ENCODE assay signal across 8 cellular contexts in the genomic region with DNA sequence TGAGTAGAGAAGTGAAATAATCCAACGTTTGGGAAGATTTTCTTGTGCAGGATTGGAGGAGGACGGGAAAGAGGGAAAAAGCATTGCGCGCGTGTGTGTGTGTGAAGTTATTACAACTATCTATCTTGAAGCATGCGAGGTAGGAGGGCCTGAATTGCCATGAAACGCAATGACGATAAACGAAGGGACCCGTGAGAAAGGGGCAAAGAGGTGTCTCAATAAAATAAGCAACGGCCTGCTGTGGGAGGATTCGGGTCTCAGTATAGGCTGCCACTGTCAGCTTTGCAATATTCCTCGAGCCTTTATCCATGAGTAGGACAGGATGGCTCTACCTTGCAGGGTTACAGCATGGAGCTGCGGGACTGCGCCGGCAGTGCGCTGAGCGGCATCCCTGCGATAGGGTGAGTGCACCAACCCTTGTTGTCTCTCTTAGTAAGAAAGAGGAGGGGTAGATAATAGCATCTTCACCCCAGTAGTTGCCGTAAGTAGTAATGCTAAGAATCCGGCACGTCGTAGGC. TPM values are rescaled to one million over a fixed set of nuclear protein-coding genes. Genes with fewer than 3 reads are reported as not detected.
DNase-seq lines count a peak whose midpoint lies in the region; ATAC-seq and TF ChIP-seq lines count a peak whose summit lies in the region.

No MANE protein-coding gene starts in this region.

- H3K4me3 ChIP-seq in endodermal cell (ENCODE audit: low read length) = peak overlapping the region; percentile 91

- DNase-seq in OCI-M1 (lab: John Stamatoyannopoulos, UW) (peak; percentile 100), endodermal cell (no peak), neural crest cell (ENCODE audit: low read depth, low spot score) (no peak), Kasumi-1 (lab: John Stamatoyannopoulos, UW) (no peak), superior temporal gyrus (ENCODE audit: extremely low spot score) (no peak)
- no peak for DNase-seq in stimulated activated CD4-positive, alpha-beta T cell treated with anti-CD3 and anti-CD28 coated beads, Interleukin-4, amount 100 ng/mL, for 24 hours

- TF ChIP-seq CTCF in endodermal cell (conservative IDR thresholded peaks at IDR 0.05) (no peak), neural crest cell (conservative IDR thresholded peaks at IDR 0.05) (no peak)

- peak overlapping the region; percentile 79 for H3K27ac Mint-ChIP-seq in endodermal cell
- peak overlapping the region; percentile 73 for H3K27ac Mint-ChIP-seq in neural crest cell (ENCODE audit: unreplicated experiment)

- no peaks in the 10 kb centered on the region for H3K27me3 ChIP-seq in endodermal cell (ENCODE audit: control insufficient read depth, insufficient read depth, low read length, poor library complexity, severe bottlenecking)

- ATAC-seq in GM18861 (IDR thresholded peaks at IDR 0.05; ENCODE audit: unreplicated experiment) (peak; percentile 25), HG02623 (IDR thresholded peaks at IDR 0.05; ENCODE audit: unreplicated experiment) (peak; percentile 13)

- 6 to 14% methylated on average over 20 to 23 of the region's 23 CpGs for WGBS in endodermal cell (ENCODE audit: insufficient coverage in 1 of 2, insufficient read length in 1 of 2), 2 experiments

- H3K36me3 ChIP-seq in endodermal cell (ENCODE audit: control insufficient read depth, insufficient read depth, low read length) = no peaks in the 10 kb centered on the region

- H3K27me3 Mint-ChIP-seq in endodermal cell (ENCODE audit: insufficient read depth) = peaks cover 22% of the 10 kb centered on the region
- H3K27me3 Mint-ChIP-seq in neural crest cell (ENCODE audit: low read depth) = peaks cover 27% of the 10 kb centered on the region

- peak overlapping the region; percentile 36 for H3K9ac ChIP-seq in endodermal cell (ENCODE audit: extremely low read depth, low read length, poor library complexity, severe bottlenecking)

- H3K4me3 Mint-ChIP-seq in endodermal cell (peak overlapping the region; percentile 92), neural crest cell (peak overlapping the region; percentile 94)

- H3K4me1 Mint-ChIP-seq in endodermal cell = peaks cover 14% of the 10 kb centered on the region
- peaks cover 14% of the 10 kb centered on the region for H3K4me1 Mint-ChIP-seq in neural crest cell

- H3K36me3 Mint-ChIP-seq in endodermal cell (ENCODE audit: low read depth) = peaks cover 2% of the 10 kb centered on the region
- H3K36me3 Mint-ChIP-seq in neural crest cell (ENCODE audit: low read depth) = peaks cover 4% of the 10 kb centered on the region

- no peaks in the 10 kb centered on the region for H3K9me3 ChIP-seq in endodermal cell (ENCODE audit: control insufficient read depth, low read length)

- H3K4me1 ChIP-seq in endodermal cell (ENCODE audit: control insufficient read depth, insufficient read depth, low read length) = no peaks in the 10 kb centered on the region

- H3K9me3 Mint-ChIP-seq in endodermal cell (peaks cover 2% of the 10 kb centered on the region), neural crest cell (peaks cover 2% of the 10 kb centered on the region)

- no peak overlapping the region for H3K27ac ChIP-seq in endodermal cell (ENCODE audit: low read depth, low read length)

RNA-seq across cellular contexts. Expression of gene RCL1, which starts 0.6 kb away (rescaled TPM):
- 10 to 100 TPM; 13.2 to 18.6 TPM for total RNA-seq in endodermal cell
- polyA plus RNA-seq in endodermal cell (2013, experiment 1 of 2) = 13.7 TPM
- polyA plus RNA-seq in endodermal cell (2013, experiment 2 of 2) = 13.8 TPM
- total RNA-seq in neural crest cell = 12.7 TPM in 2 replicates

RNA-seq across cellular contexts. Expression of gene AK3, which starts 51.1 kb away (rescaled TPM):
- total RNA-seq in endodermal cell (10 to 100 TPM; 51.5 to 59.8 TPM), neural crest cell (59.0 and 67.4 TPM in 2 replicates)
- polyA plus RNA-seq in endodermal cell (2013, experiment 1 of 2) = 65.6 TPM
- polyA plus RNA-seq in endodermal cell (2013, experiment 2 of 2) = 59.0 TPM
